ENCODE assay signal across 2 cellular contexts in the genomic region with DNA sequence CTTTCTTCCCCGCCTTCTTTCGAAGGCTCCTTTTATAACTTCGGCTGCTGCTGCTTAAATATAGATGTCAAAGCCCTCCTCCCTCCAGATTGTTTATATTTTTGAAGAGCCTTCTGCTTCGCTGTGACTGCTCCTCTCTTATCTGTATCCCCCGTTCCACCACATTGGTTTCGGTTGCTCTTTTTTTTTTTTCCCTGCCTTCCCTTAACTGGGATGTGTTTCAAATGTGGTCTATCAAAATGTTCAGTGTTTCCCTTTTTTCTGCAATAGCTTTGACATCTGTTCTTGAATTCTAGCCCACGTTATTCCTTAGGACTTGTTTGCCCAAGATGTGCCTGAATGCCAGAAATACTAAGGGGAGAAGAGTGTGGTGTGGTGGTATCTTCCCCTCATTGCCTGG.
TF ChIP-seq lines count a peak whose summit lies in the region.

No MANE protein-coding gene starts in this region.

TF ChIP-seq in IMR-90, 13 proteins besides CTCF, POLR2A, EP300 and RAD21:
- TF ChIP-seq, protein P1, sequence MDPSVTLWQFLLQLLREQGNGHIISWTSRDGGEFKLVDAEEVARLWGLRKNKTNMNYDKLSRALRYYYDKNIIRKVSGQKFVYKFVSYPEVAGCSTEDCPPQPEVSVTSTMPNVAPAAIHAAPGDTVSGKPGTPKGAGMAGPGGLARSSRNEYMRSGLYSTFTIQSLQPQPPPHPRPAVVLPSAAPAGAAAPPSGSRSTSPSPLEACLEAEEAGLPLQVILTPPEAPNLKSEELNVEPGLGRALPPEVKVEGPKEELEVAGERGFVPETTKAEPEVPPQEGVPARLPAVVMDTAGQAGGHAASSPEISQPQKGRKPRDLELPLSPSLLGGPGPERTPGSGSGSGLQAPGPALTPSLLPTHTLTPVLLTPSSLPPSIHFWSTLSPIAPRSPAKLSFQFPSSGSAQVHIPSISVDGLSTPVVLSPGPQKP (IDR thresholded peaks at IDR 0.05; ENCODE audit: borderline replicate concordance, low read depth, low read length): no peak
- TF ChIP-seq FOS (IDR thresholded peaks at IDR 0.05; ENCODE audit: low read depth, low read length) (no peak), BHLHE40 (IDR thresholded peaks at IDR 0.05; ENCODE audit: low read depth, low read length) (no peak)

TF ChIP-seq in WTC11, 78 proteins besides CTCF, POLR2A, EP300 and RAD21:
- TF ChIP-seq, protein P2, sequence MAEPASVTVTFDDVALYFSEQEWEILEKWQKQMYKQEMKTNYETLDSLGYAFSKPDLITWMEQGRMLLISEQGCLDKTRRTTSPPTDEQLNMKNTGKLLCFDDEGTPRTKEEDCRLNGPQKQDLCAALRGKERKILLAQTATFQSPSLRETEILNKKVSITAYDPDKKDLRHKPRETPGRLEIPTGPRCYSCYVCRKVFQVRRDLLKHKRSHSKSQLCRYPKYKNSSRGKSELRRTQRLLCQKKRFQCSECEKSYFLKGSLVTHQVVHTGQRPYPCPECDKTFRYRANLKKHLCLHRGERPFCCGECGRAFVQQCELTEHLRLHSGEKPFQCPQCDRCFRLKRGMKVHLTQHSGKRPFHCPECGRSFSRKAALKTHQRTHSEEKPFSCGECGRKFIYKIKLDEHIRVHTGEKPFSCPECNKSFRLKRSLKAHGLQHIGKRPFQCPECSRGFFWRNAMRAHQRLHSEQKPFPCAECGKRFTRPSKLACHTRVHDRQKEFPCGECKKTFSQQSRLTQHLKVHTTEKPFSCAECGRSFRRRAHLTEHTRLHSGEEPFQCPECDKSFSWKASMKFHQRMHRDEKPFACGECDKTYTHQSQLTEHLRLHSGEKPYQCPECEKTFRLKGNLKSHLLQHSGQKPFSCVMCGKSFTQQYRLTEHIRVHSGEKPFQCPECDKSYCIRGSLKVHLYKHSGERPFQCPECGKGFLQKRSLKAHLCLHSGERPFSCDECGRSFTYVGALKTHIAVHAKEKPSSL (CRISPR knock-in tag; conservative IDR thresholded peaks at IDR 0.05): no peak
- TF ChIP-seq, protein P3, sequence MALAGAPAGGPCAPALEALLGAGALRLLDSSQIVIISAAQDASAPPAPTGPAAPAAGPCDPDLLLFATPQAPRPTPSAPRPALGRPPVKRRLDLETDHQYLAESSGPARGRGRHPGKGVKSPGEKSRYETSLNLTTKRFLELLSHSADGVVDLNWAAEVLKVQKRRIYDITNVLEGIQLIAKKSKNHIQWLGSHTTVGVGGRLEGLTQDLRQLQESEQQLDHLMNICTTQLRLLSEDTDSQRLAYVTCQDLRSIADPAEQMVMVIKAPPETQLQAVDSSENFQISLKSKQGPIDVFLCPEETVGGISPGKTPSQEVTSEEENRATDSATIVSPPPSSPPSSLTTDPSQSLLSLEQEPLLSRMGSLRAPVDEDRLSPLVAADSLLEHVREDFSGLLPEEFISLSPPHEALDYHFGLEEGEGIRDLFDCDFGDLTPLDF (CRISPR knock-in tag; IDR thresholded peaks at IDR 0.05): no peak
- no peak for TF ChIP-seq SMAD4 (CRISPR knock-in tag; IDR thresholded peaks at IDR 0.05)
- TF ChIP-seq, protein P4, sequence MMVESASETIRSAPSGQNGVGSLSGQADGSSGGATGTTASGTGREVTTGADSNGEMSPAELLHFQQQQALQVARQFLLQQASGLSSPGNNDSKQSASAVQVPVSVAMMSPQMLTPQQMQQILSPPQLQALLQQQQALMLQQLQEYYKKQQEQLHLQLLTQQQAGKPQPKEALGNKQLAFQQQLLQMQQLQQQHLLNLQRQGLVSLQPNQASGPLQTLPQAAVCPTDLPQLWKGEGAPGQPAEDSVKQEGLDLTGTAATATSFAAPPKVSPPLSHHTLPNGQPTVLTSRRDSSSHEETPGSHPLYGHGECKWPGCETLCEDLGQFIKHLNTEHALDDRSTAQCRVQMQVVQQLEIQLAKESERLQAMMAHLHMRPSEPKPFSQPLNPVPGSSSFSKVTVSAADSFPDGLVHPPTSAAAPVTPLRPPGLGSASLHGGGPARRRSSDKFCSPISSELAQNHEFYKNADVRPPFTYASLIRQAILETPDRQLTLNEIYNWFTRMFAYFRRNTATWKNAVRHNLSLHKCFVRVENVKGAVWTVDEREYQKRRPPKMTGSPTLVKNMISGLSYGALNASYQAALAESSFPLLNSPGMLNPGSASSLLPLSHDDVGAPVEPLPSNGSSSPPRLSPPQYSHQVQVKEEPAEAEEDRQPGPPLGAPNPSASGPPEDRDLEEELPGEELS (CRISPR knock-in tag; IDR thresholded peaks at IDR 0.05): no peak
- TF ChIP-seq ZNF138 (CRISPR knock-in tag; conservative IDR thresholded peaks at IDR 0.05): no peak
- TF ChIP-seq, protein P5, sequence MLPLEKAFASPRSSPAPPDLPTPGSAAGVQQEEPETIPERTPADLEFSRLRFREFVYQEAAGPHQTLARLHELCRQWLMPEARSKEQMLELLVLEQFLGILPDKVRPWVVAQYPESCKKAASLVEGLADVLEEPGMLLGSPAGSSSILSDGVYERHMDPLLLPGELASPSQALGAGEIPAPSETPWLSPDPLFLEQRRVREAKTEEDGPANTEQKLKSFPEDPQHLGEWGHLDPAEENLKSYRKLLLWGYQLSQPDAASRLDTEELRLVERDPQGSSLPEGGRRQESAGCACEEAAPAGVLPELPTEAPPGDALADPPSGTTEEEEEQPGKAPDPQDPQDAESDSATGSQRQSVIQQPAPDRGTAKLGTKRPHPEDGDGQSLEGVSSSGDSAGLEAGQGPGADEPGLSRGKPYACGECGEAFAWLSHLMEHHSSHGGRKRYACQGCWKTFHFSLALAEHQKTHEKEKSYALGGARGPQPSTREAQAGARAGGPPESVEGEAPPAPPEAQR (CRISPR knock-in tag; IDR thresholded peaks at IDR 0.05): no peak
- no peak for TF ChIP-seq CREM (CRISPR knock-in tag; IDR thresholded peaks at IDR 0.05)
- no peak for TF ChIP-seq ZNF317 (CRISPR knock-in tag; IDR thresholded peaks at IDR 0.05; ENCODE audit: borderline replicate concordance, low read depth)
- TF ChIP-seq ATF1 (CRISPR knock-in tag; IDR thresholded peaks at IDR 0.05): no peak
- TF ChIP-seq, protein P6, sequence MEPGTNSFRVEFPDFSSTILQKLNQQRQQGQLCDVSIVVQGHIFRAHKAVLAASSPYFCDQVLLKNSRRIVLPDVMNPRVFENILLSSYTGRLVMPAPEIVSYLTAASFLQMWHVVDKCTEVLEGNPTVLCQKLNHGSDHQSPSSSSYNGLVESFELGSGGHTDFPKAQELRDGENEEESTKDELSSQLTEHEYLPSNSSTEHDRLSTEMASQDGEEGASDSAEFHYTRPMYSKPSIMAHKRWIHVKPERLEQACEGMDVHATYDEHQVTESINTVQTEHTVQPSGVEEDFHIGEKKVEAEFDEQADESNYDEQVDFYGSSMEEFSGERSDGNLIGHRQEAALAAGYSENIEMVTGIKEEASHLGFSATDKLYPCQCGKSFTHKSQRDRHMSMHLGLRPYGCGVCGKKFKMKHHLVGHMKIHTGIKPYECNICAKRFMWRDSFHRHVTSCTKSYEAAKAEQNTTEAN (CRISPR knock-in tag; IDR thresholded peaks at IDR 0.05): no peak
- no peak for TF ChIP-seq TP53 (CRISPR knock-in tag; IDR thresholded peaks at IDR 0.05)
- no peak for TF ChIP-seq NFATC4 (CRISPR knock-in tag; IDR thresholded peaks at IDR 0.05)
- no peak for TF ChIP-seq RELA (CRISPR knock-in tag; IDR thresholded peaks at IDR 0.05; ENCODE audit: borderline replicate concordance)
- no peak for TF ChIP-seq NR2C2 (CRISPR knock-in tag; IDR thresholded peaks at IDR 0.05)
- no peak for TF ChIP-seq NR3C1 (CRISPR knock-in tag; conservative IDR thresholded peaks at IDR 0.05; ENCODE audit: low read depth)
- TF ChIP-seq, protein P7, sequence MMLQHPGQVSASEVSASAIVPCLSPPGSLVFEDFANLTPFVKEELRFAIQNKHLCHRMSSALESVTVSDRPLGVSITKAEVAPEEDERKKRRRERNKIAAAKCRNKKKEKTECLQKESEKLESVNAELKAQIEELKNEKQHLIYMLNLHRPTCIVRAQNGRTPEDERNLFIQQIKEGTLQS (CRISPR knock-in tag; conservative IDR thresholded peaks at IDR 0.05): no peak
- TF ChIP-seq, protein P8, sequence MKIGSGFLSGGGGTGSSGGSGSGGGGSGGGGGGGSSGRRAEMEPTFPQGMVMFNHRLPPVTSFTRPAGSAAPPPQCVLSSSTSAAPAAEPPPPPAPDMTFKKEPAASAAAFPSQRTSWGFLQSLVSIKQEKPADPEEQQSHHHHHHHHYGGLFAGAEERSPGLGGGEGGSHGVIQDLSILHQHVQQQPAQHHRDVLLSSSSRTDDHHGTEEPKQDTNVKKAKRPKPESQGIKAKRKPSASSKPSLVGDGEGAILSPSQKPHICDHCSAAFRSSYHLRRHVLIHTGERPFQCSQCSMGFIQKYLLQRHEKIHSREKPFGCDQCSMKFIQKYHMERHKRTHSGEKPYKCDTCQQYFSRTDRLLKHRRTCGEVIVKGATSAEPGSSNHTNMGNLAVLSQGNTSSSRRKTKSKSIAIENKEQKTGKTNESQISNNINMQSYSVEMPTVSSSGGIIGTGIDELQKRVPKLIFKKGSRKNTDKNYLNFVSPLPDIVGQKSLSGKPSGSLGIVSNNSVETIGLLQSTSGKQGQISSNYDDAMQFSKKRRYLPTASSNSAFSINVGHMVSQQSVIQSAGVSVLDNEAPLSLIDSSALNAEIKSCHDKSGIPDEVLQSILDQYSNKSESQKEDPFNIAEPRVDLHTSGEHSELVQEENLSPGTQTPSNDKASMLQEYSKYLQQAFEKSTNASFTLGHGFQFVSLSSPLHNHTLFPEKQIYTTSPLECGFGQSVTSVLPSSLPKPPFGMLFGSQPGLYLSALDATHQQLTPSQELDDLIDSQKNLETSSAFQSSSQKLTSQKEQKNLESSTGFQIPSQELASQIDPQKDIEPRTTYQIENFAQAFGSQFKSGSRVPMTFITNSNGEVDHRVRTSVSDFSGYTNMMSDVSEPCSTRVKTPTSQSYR (CRISPR knock-in tag; IDR thresholded peaks at IDR 0.05): no peak
- TF ChIP-seq, protein P9, sequence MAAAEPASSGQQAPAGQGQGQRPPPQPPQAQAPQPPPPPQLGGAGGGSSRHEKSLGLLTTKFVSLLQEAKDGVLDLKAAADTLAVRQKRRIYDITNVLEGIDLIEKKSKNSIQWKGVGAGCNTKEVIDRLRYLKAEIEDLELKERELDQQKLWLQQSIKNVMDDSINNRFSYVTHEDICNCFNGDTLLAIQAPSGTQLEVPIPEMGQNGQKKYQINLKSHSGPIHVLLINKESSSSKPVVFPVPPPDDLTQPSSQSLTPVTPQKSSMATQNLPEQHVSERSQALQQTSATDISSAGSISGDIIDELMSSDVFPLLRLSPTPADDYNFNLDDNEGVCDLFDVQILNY (CRISPR knock-in tag; IDR thresholded peaks at IDR 0.05): no peak
- TF ChIP-seq, protein P10, sequence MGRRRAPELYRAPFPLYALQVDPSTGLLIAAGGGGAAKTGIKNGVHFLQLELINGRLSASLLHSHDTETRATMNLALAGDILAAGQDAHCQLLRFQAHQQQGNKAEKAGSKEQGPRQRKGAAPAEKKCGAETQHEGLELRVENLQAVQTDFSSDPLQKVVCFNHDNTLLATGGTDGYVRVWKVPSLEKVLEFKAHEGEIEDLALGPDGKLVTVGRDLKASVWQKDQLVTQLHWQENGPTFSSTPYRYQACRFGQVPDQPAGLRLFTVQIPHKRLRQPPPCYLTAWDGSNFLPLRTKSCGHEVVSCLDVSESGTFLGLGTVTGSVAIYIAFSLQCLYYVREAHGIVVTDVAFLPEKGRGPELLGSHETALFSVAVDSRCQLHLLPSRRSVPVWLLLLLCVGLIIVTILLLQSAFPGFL (CRISPR knock-in tag; IDR thresholded peaks at IDR 0.05; ENCODE audit: borderline replicate concordance): no peak
